Comparison of ENCODE assay signal across 1 cellular context in genomic region chrX:1591102-1591862, GRCh38.
TF ChIP-seq lines count a peak whose summit lies in the region.

TSS of gene AKAP17A (plus strand) at chrX:1591604. CDS start at chrX:1593463, 1,859 bp downstream.

TF ChIP-seq in K562, 482 proteins besides CTCF, POLR2A, EP300 and RAD21 (continued from another document):
- no peak for TF ChIP-seq ZNF57 (CRISPR knock-in tag; IDR thresholded peaks at IDR 0.05)
- TF ChIP-seq KDM5B (IDR thresholded peaks at IDR 0.05; ENCODE audit: insufficient replicate concordance, low read depth, low read length), result peak; percentile 68
- peak; percentile 51; the same call in 1 of the 2 replicates for TF ChIP-seq SP1 (CRISPR knock-in tag; IDR thresholded peaks at IDR 0.05)
- TF ChIP-seq ESRRA (IDR thresholded peaks at IDR 0.05; ENCODE audit: borderline replicate concordance, low read depth), result peak; percentile 31; the same call in 1 of the 2 replicates
- TF ChIP-seq CBFA2T3 (IDR thresholded peaks at IDR 0.05), result no peak
- TF ChIP-seq, protein P1, sequence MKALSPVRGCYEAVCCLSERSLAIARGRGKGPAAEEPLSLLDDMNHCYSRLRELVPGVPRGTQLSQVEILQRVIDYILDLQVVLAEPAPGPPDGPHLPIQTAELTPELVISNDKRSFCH (CRISPR knock-in tag; IDR thresholded peaks at IDR 0.05), result no peak
- TF ChIP-seq, protein P1 (tag; IDR thresholded peaks at IDR 0.05), result no peak
- TF ChIP-seq NEUROD1 (IDR thresholded peaks at IDR 0.05; ENCODE audit: borderline replicate concordance, low read depth, low read length, partially characterized antibody), result no peak
- no peak for TF ChIP-seq PRPF4 (IDR thresholded peaks at IDR 0.05; ENCODE audit: insufficient read depth, low read depth, low read length, poor library complexity, severe bottlenecking)
- peak; percentile 74 for TF ChIP-seq RBFOX2 (IDR thresholded peaks at IDR 0.05; ENCODE audit: low read depth, low read length)
- TF ChIP-seq, protein P2, sequence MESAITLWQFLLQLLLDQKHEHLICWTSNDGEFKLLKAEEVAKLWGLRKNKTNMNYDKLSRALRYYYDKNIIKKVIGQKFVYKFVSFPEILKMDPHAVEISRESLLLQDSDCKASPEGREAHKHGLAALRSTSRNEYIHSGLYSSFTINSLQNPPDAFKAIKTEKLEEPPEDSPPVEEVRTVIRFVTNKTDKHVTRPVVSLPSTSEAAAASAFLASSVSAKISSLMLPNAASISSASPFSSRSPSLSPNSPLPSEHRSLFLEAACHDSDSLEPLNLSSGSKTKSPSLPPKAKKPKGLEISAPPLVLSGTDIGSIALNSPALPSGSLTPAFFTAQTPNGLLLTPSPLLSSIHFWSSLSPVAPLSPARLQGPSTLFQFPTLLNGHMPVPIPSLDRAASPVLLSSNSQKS (CRISPR knock-in tag; IDR thresholded peaks at IDR 0.05), result no peak
- peak; percentile 67 for TF ChIP-seq MEIS2 (IDR thresholded peaks at IDR 0.05; ENCODE audit: partially characterized antibody)
- TF ChIP-seq ZNF512 (tag; IDR thresholded peaks at IDR 0.05), result 0 out of 2 replicates have a peak, but pooled peaks have one; percentile 27
- TF ChIP-seq, protein P3, sequence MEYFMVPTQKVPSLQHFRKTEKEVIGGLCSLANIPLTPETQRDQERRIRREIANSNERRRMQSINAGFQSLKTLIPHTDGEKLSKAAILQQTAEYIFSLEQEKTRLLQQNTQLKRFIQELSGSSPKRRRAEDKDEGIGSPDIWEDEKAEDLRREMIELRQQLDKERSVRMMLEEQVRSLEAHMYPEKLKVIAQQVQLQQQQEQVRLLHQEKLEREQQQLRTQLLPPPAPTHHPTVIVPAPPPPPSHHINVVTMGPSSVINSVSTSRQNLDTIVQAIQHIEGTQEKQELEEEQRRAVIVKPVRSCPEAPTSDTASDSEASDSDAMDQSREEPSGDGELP (CRISPR knock-in tag; IDR thresholded peaks at IDR 0.05; ENCODE audit: borderline replicate concordance), result peak; percentile 49; the same call in 1 of the 2 replicates
- TF ChIP-seq CTBP1 (IDR thresholded peaks at IDR 0.05; ENCODE audit: borderline replicate concordance), result peak; percentile 26; the same call in 1 of the 2 replicates
- peak; percentile 76 for TF ChIP-seq HCFC1 (IDR thresholded peaks at IDR 0.05; ENCODE audit: low read depth, low read length)
- TF ChIP-seq, protein P4, sequence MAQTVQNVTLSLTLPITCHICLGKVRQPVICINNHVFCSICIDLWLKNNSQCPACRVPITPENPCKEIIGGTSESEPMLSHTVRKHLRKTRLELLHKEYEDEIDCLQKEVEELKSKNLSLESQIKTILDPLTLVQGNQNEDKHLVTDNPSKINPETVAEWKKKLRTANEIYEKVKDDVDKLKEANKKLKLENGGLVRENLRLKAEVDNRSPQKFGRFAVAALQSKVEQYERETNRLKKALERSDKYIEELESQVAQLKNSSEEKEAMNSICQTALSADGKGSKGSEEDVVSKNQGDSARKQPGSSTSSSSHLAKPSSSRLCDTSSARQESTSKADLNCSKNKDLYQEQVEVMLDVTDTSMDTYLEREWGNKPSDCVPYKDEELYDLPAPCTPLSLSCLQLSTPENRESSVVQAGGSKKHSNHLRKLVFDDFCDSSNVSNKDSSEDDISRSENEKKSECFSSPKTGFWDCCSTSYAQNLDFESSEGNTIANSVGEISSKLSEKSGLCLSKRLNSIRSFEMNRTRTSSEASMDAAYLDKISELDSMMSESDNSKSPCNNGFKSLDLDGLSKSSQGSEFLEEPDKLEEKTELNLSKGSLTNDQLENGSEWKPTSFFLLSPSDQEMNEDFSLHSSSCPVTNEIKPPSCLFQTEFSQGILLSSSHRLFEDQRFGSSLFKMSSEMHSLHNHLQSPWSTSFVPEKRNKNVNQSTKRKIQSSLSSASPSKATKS (CRISPR knock-in tag; IDR thresholded peaks at IDR 0.05), result no peak
- TF ChIP-seq ADNP (tag; IDR thresholded peaks at IDR 0.05), result no peak
- no peak for TF ChIP-seq TEAD1 (CRISPR knock-in tag; IDR thresholded peaks at IDR 0.05)
- no peak for TF ChIP-seq MYBL2 (IDR thresholded peaks at IDR 0.05; ENCODE audit: low read depth)
- no peak for TF ChIP-seq MYBL2 (CRISPR knock-in tag; IDR thresholded peaks at IDR 0.05; ENCODE audit: borderline replicate concordance)
- TF ChIP-seq, protein P5, sequence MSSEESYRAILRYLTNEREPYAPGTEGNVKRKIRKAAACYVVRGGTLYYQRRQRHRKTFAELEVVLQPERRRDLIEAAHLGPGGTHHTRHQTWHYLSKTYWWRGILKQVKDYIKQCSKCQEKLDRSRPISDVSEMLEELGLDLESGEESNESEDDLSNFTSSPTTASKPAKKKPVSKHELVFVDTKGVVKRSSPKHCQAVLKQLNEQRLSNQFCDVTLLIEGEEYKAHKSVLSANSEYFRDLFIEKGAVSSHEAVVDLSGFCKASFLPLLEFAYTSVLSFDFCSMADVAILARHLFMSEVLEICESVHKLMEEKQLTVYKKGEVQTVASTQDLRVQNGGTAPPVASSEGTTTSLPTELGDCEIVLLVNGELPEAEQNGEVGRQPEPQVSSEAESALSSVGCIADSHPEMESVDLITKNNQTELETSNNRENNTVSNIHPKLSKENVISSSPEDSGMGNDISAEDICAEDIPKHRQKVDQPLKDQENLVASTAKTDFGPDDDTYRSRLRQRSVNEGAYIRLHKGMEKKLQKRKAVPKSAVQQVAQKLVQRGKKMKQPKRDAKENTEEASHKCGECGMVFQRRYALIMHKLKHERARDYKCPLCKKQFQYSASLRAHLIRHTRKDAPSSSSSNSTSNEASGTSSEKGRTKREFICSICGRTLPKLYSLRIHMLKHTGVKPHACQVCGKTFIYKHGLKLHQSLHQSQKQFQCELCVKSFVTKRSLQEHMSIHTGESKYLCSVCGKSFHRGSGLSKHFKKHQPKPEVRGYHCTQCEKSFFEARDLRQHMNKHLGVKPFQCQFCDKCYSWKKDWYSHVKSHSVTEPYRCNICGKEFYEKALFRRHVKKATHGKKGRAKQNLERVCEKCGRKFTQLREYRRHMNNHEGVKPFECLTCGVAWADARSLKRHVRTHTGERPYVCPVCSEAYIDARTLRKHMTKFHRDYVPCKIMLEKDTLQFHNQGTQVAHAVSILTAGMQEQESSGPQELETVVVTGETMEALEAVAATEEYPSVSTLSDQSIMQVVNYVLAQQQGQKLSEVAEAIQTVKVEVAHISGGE (CRISPR knock-in tag; IDR thresholded peaks at IDR 0.05), result peak in 2 of 3 experiments; percentile 89 to 93; a peak in 5 of 6 replicates
- TF ChIP-seq MNT (conservative IDR thresholded peaks at IDR 0.05), result peak in 1 of 2 experiments; percentile 49; a peak in 2 of 4 replicates
- TF ChIP-seq, protein P6, sequence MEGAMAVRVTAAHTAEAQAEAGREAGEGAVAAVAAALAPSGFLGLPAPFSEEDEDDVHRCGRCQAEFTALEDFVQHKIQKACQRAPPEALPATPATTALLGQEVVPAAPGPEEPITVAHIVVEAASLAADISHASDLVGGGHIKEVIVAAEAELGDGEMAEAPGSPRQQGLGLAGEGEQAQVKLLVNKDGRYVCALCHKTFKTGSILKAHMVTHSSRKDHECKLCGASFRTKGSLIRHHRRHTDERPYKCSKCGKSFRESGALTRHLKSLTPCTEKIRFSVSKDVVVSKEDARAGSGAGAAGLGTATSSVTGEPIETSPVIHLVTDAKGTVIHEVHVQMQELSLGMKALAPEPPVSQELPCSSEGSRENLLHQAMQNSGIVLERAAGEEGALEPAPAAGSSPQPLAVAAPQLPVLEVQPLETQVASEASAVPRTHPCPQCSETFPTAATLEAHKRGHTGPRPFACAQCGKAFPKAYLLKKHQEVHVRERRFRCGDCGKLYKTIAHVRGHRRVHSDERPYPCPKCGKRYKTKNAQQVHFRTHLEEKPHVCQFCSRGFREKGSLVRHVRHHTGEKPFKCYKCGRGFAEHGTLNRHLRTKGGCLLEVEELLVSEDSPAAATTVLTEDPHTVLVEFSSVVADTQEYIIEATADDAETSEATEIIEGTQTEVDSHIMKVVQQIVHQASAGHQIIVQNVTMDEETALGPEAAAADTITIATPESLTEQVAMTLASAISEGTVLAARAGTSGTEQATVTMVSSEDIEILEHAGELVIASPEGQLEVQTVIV (CRISPR knock-in tag; IDR thresholded peaks at IDR 0.05; ENCODE audit: borderline replicate concordance), result no peak
- TF ChIP-seq ETS2 (tag; IDR thresholded peaks at IDR 0.05; ENCODE audit: borderline replicate concordance, poor library complexity, severe bottlenecking), result no peak
- TF ChIP-seq YY1 (IDR thresholded peaks at IDR 0.05; ENCODE audit: borderline replicate concordance in 1 of 3, control insufficient read depth in 1 of 3, extremely low read depth in 1 of 3, insufficient read depth in 3 of 3, insufficient read length in 1 of 3, insufficient replicate concordance in 2 of 3, low read depth in 1 of 3, low read length in 2 of 3), result peak in 2 of 3 experiments; percentile 22 to 45
- peak; percentile 39; the same call in 1 of the 2 replicates for TF ChIP-seq ATF1 (CRISPR knock-in tag; IDR thresholded peaks at IDR 0.05)
- peak; percentile 91 for TF ChIP-seq ATF1 (tag; IDR thresholded peaks at IDR 0.05)
- peak; percentile 22 for TF ChIP-seq CTCFL (IDR thresholded peaks at IDR 0.05; ENCODE audit: borderline replicate concordance, insufficient read depth, low read depth, low read length, poor library complexity, severe bottlenecking)
